Comparison of ENCODE assay signal across 1 cellular context in genomic region chr1:234933475-234933874, GRCh38.
A peak's percentile ranks its signal among the peaks of the same experiment; 100 is the strongest.
TF ChIP-seq lines count a peak whose summit lies in the region.

No MANE protein-coding gene starts in this region.

TF ChIP-seq in GM12878, 131 proteins besides CTCF, POLR2A, EP300 and RAD21 (continued from another document and continues in another):
- TF ChIP-seq ZBTB40 (IDR thresholded peaks at IDR 0.05; ENCODE audit: borderline replicate concordance) = no peak
- TF ChIP-seq CBX3 (IDR thresholded peaks at IDR 0.05; ENCODE audit: borderline replicate concordance, low read depth) = no peak
- TF ChIP-seq MTA2 (IDR thresholded peaks at IDR 0.05; ENCODE audit: low read depth) = peak; percentile 61
- TF ChIP-seq BCLAF1 (IDR thresholded peaks at IDR 0.05) = no peak
- no peak for TF ChIP-seq USF1 (IDR thresholded peaks at IDR 0.05; ENCODE audit: borderline replicate concordance, extremely low read length, insufficient read depth, low read depth, low read length)
- no peak for TF ChIP-seq MYB (IDR thresholded peaks at IDR 0.05; ENCODE audit: borderline replicate concordance, low read depth, low read length)
- TF ChIP-seq NFYA (IDR thresholded peaks at IDR 0.05; ENCODE audit: borderline replicate concordance, low read depth, low read length) = no peak
- no peak for TF ChIP-seq KDM1A (IDR thresholded peaks at IDR 0.05; ENCODE audit: borderline replicate concordance)
- no peak for TF ChIP-seq SMARCA5 (IDR thresholded peaks at IDR 0.05)
- peak; percentile 29; the same call in 1 of the 2 replicates for TF ChIP-seq SPI1 (IDR thresholded peaks at IDR 0.05; ENCODE audit: borderline replicate concordance, insufficient read depth, low read depth, low read length)
- no peak for TF ChIP-seq CUX1 (IDR thresholded peaks at IDR 0.05; ENCODE audit: insufficient replicate concordance, low read depth, low read length)
- no peak for TF ChIP-seq IRF3 (IDR thresholded peaks at IDR 0.05)
- peak; percentile 61 for TF ChIP-seq MEF2B (IDR thresholded peaks at IDR 0.05; ENCODE audit: partially characterized antibody, poor library complexity, severe bottlenecking)
- no peak; the same call in 1 of the 2 replicates for TF ChIP-seq SMC3 (IDR thresholded peaks at IDR 0.05; ENCODE audit: borderline replicate concordance, low read length)
- no peak for TF ChIP-seq SIN3A (IDR thresholded peaks at IDR 0.05; ENCODE audit: low read depth, low read length)
- peak; percentile 39; the same call in 1 of the 2 replicates for TF ChIP-seq MXI1 (IDR thresholded peaks at IDR 0.05; ENCODE audit: low read depth, low read length)
- no peak for TF ChIP-seq MAX (IDR thresholded peaks at IDR 0.05; ENCODE audit: low read depth, low read length)
- TF ChIP-seq E4F1 (IDR thresholded peaks at IDR 0.05; ENCODE audit: borderline replicate concordance, partially characterized antibody) = no peak
- no peak for TF ChIP-seq LARP7 (IDR thresholded peaks at IDR 0.05)
- no peak for TF ChIP-seq ZBTB4 (CRISPR knock-in tag; IDR thresholded peaks at IDR 0.05)
- peak; percentile 95 for TF ChIP-seq PAX5 (IDR thresholded peaks at IDR 0.05; ENCODE audit: borderline replicate concordance, low read depth, low read length)
- peak; percentile 33; the same call in 1 of the 2 replicates for TF ChIP-seq CHD2 (IDR thresholded peaks at IDR 0.05; ENCODE audit: borderline replicate concordance, low read depth, low read length)
- peak; percentile 80; the same call in 1 of the 2 replicates for TF ChIP-seq CREM (IDR thresholded peaks at IDR 0.05; ENCODE audit: low read depth)
- TF ChIP-seq ZBED1 (IDR thresholded peaks at IDR 0.05; ENCODE audit: borderline replicate concordance) = no peak; the same call in 1 of the 2 replicates
- TF ChIP-seq HDAC6 (IDR thresholded peaks at IDR 0.05; ENCODE audit: unreplicated experiment) = no peak
- no peak for TF ChIP-seq ZBTB33 (IDR thresholded peaks at IDR 0.05)
- peak; percentile 62; the same call in 1 of the 2 replicates for TF ChIP-seq FOXM1 (IDR thresholded peaks at IDR 0.05; ENCODE audit: low read depth, low read length)
- no peak for TF ChIP-seq RCOR1 (conservative IDR thresholded peaks at IDR 0.05; ENCODE audit: low read depth, low read length)
- no peak for TF ChIP-seq ZNF622 (IDR thresholded peaks at IDR 0.05)
- peak; percentile 85 for TF ChIP-seq NFIC (IDR thresholded peaks at IDR 0.05; ENCODE audit: low read depth, low read length)
- TF ChIP-seq ZZZ3 (IDR thresholded peaks at IDR 0.05; ENCODE audit: control insufficient read depth, insufficient read length, low read depth) = no peak
- TF ChIP-seq BMI1 (IDR thresholded peaks at IDR 0.05; ENCODE audit: borderline replicate concordance) = no peak
- no peak for TF ChIP-seq GABPA (IDR thresholded peaks at IDR 0.05; ENCODE audit: low read depth)
